Comparison of ENCODE assay signal across 18 cellular contexts in genomic region chr10:30744124-30744523, GRCh38.
DNase-seq lines count a peak whose midpoint lies in the region; ATAC-seq lines count a peak whose summit lies in the region.
"Had no signal": no experiment of that assay in that cellular context is flagged by ENCODE, and none has a peak within 500 bp of the region (broad histone marks: within the 10 kb centered on the region; RNA-seq: fewer than 3 reads in every experiment).

No MANE protein-coding gene starts in this region.

- H2BK120ac ChIP-seq in mesenchymal stem cell (ENCODE audit: low read depth, low read length): no peak overlapping the region

- H2BK12ac ChIP-seq in mesenchymal stem cell (ENCODE audit: low read length in 2 of 2): no peak overlapping the region

- WGBS in mesenchymal stem cell: 100% methylated on average over 1 of the region's 1 CpG

- H4K8ac ChIP-seq in mesenchymal stem cell (ENCODE audit: low read length): no peak overlapping the region

- no peak for DNase-seq in activated naive CD8-positive, alpha-beta T cell treated with anti-CD3 and anti-CD28 coated beads, Interleukin-2, amount 50 U/mL, for 24 hours
- DNase-seq in activated naive CD8-positive, alpha-beta T cell treated with anti-CD3 and anti-CD28 coated beads for 36 hours: no peak
- peak; percentile 65 for DNase-seq in mesenchymal stem cell
- DNase-seq in A172 (ENCODE audit: low spot score): no peak
- DNase-seq: 8988T; ACHN; C1 segment of cervical spinal cord; Calu3; CD4-positive, alpha-beta T cell; DMS79; H7 had no signal

- peaks cover 2% of the 10 kb centered on the region for H3K4me1 ChIP-seq in mesenchymal stem cell (ENCODE audit: control insufficient read depth, insufficient read depth, low read depth, low read length)

- no peak overlapping the region for H3K23ac ChIP-seq in mesenchymal stem cell (ENCODE audit: low read length in 2 of 2)

- no peak overlapping the region for H3K4me2 ChIP-seq in mesenchymal stem cell (ENCODE audit: low read length, poor library complexity, severe bottlenecking)
- H3K4me2 ChIP-seq: GM23338 had no signal

- no peak overlapping the region for H3K4me3 Mint-ChIP-seq in activated naive CD8-positive, alpha-beta T cell treated with anti-CD3 and anti-CD28 coated beads, Interleukin-2, amount 50 U/mL, for 24 hours
- no peak overlapping the region for H3K4me3 Mint-ChIP-seq in activated naive CD8-positive, alpha-beta T cell treated with anti-CD3 and anti-CD28 coated beads for 36 hours
- no peak overlapping the region for H3K4me3 Mint-ChIP-seq in stimulated activated memory B cell treated with anti-CD40 and anti-IgM and Interleukin-4, amounts not matched to agents 10 μg/mL and 1 μg/mL and 100 μg/mL, for 72 hours
- H3K4me3 Mint-ChIP-seq: B cell; CD4-positive, alpha-beta T cell; GM23338 had no signal

- no peak overlapping the region for H2AK5ac ChIP-seq in mesenchymal stem cell (ENCODE audit: low read length, severe bottlenecking)

- no peak overlapping the region for H3K14ac ChIP-seq in mesenchymal stem cell (ENCODE audit: low read length in 2 of 2)

- H3K9ac ChIP-seq in mesenchymal stem cell (ENCODE audit: low read length): peak overlapping the region; percentile 38

- no peak overlapping the region for H4K91ac ChIP-seq in mesenchymal stem cell (ENCODE audit: low read length)

- H2BK5ac ChIP-seq in mesenchymal stem cell (ENCODE audit: low read depth, low read length, poor library complexity, severe bottlenecking): no peak overlapping the region

- no peaks in the 10 kb centered on the region for H3K36me3 Mint-ChIP-seq in activated naive CD8-positive, alpha-beta T cell treated with anti-CD3 and anti-CD28 coated beads, Interleukin-2, amount 50 U/mL, for 24 hours (ENCODE audit: low read depth)
- H3K36me3 Mint-ChIP-seq in activated naive CD8-positive, alpha-beta T cell treated with anti-CD3 and anti-CD28 coated beads for 36 hours: no peaks in the 10 kb centered on the region
- H3K36me3 Mint-ChIP-seq in stimulated activated memory B cell treated with anti-CD40 and anti-IgM and Interleukin-4, amounts not matched to agents 10 μg/mL and 1 μg/mL and 100 μg/mL, for 72 hours: no peaks in the 10 kb centered on the region

- H3K4me1 Mint-ChIP-seq in activated naive CD8-positive, alpha-beta T cell treated with anti-CD3 and anti-CD28 coated beads, Interleukin-2, amount 50 U/mL, for 24 hours: peaks cover 47% of the 10 kb centered on the region
- H3K4me1 Mint-ChIP-seq in activated naive CD8-positive, alpha-beta T cell treated with anti-CD3 and anti-CD28 coated beads for 36 hours: peaks cover 7% of the 10 kb centered on the region
- H3K4me1 Mint-ChIP-seq in stimulated activated memory B cell treated with anti-CD40 and anti-IgM and Interleukin-4, amounts not matched to agents 10 μg/mL and 1 μg/mL and 100 μg/mL, for 72 hours: peaks cover 40% of the 10 kb centered on the region
- H3K4me1 Mint-ChIP-seq: GM23338 had no signal

- H3K4me3 ChIP-seq in mesenchymal stem cell (ENCODE audit: insufficient read depth in 1 of 2, low read depth in 1 of 2, low read length in 2 of 2): no peak overlapping the region
- H3K4me3 ChIP-seq: GM12878, GM23338 had no signal

- H3K36me3 ChIP-seq in mesenchymal stem cell (ENCODE audit: control insufficient read depth in 1 of 2, insufficient read depth in 2 of 2, low read depth in 1 of 2, low read length in 2 of 2): no peaks in the 10 kb centered on the region

- no peak overlapping the region for H2AFZ ChIP-seq in mesenchymal stem cell (ENCODE audit: low read depth, low read length)
- H2AFZ ChIP-seq: GM23338 had no signal

- peak overlapping the region; percentile 60 for H3K27ac Mint-ChIP-seq in activated naive CD8-positive, alpha-beta T cell treated with anti-CD3 and anti-CD28 coated beads, Interleukin-2, amount 50 U/mL, for 24 hours
- H3K27ac Mint-ChIP-seq in activated naive CD8-positive, alpha-beta T cell treated with anti-CD3 and anti-CD28 coated beads for 36 hours: no peak overlapping the region
- H3K27ac Mint-ChIP-seq in stimulated activated memory B cell treated with anti-CD40 and anti-IgM and Interleukin-4, amounts not matched to agents 10 μg/mL and 1 μg/mL and 100 μg/mL, for 72 hours: peak overlapping the region; percentile 73
- H3K27ac Mint-ChIP-seq: B cell; CD4-positive, alpha-beta T cell; GM23338 had no signal

- no peaks in the 10 kb centered on the region for H3K27me3 ChIP-seq in mesenchymal stem cell (ENCODE audit: control insufficient read depth in 1 of 2, insufficient read depth in 1 of 2, low read length in 2 of 2)

- no peaks in the 10 kb centered on the region for H3K79me1 ChIP-seq in mesenchymal stem cell (replicated peaks; ENCODE audit: low read length, poor library complexity, severe bottlenecking)

- no peak overlapping the region for H2BK15ac ChIP-seq in mesenchymal stem cell (ENCODE audit: low read depth, poor library complexity, severe bottlenecking)

- ATAC-seq in activated naive CD8-positive, alpha-beta T cell treated with anti-CD3 and anti-CD28 coated beads, Interleukin-2, amount 50 U/mL, for 24 hours: no peak
- ATAC-seq in stimulated activated memory B cell treated with anti-CD40 and anti-IgM and Interleukin-4, amounts not matched to agents 10 μg/mL and 1 μg/mL and 100 μg/mL, for 72 hours: no peak
- ATAC-seq in HG03175 (IDR thresholded peaks at IDR 0.05; ENCODE audit: unreplicated experiment): no peak
- no peak for ATAC-seq in HG02852 (IDR thresholded peaks at IDR 0.05; ENCODE audit: unreplicated experiment)
- ATAC-seq: GM12878, GM23338, HepG2 had no signal

- H3K27ac ChIP-seq in mesenchymal stem cell (ENCODE audit: low read length, poor library complexity, severe bottlenecking): no peak overlapping the region

- no peak overlapping the region for H3K4ac ChIP-seq in mesenchymal stem cell (ENCODE audit: low read depth in 1 of 2, low read length in 2 of 2)

- H3K18ac ChIP-seq in mesenchymal stem cell (ENCODE audit: low read depth in 1 of 2, low read length in 2 of 2): no peak overlapping the region

- peaks cover 2% of the 10 kb centered on the region for H3K27me3 Mint-ChIP-seq in activated naive CD8-positive, alpha-beta T cell treated with anti-CD3 and anti-CD28 coated beads, Interleukin-2, amount 50 U/mL, for 24 hours
- H3K27me3 Mint-ChIP-seq in activated naive CD8-positive, alpha-beta T cell treated with anti-CD3 and anti-CD28 coated beads for 36 hours: no peaks in the 10 kb centered on the region
- no peaks in the 10 kb centered on the region for H3K27me3 Mint-ChIP-seq in stimulated activated memory B cell treated with anti-CD40 and anti-IgM and Interleukin-4, amounts not matched to agents 10 μg/mL and 1 μg/mL and 100 μg/mL, for 72 hours
- H3K27me3 Mint-ChIP-seq: CD4-positive, alpha-beta T cell had no signal

- H3K9me3 Mint-ChIP-seq in activated naive CD8-positive, alpha-beta T cell treated with anti-CD3 and anti-CD28 coated beads, Interleukin-2, amount 50 U/mL, for 24 hours: no peaks in the 10 kb centered on the region
- no peaks in the 10 kb centered on the region for H3K9me3 Mint-ChIP-seq in activated naive CD8-positive, alpha-beta T cell treated with anti-CD3 and anti-CD28 coated beads for 36 hours
- no peaks in the 10 kb centered on the region for H3K9me3 Mint-ChIP-seq in stimulated activated memory B cell treated with anti-CD40 and anti-IgM and Interleukin-4, amounts not matched to agents 10 μg/mL and 1 μg/mL and 100 μg/mL, for 72 hours
- H3K9me3 Mint-ChIP-seq: CD4-positive, alpha-beta T cell had no signal

- H3K9me3 ChIP-seq in mesenchymal stem cell (ENCODE audit: control insufficient read depth, low read length): no peaks in the 10 kb centered on the region
